ENCODE assay signal across 8 cellular contexts in genomic region chr1:236282159-236282716, GRCh38. TPM values are rescaled to one million over a fixed set of nuclear protein-coding genes. Genes with fewer than 3 reads are reported as not detected.
DNase-seq lines count a peak whose midpoint lies in the region; ATAC-seq and TF ChIP-seq lines count a peak whose summit lies in the region.

No MANE protein-coding gene starts in this region.

- TF ChIP-seq CTCF in VCaP (conservative IDR thresholded peaks at IDR 0.05) (no peak), epithelial cell of proximal tubule (conservative IDR thresholded peaks at IDR 0.05; ENCODE audit: low read depth, low read length) (no peak), psoas muscle (IDR thresholded peaks at IDR 0.05) (no peak)

- peaks cover 7% of the 10 kb centered on the region for H3K4me1 ChIP-seq in psoas muscle

- H3K4me1 Mint-ChIP-seq in activated CD4-positive, alpha-beta T cell treated with anti-CD3 and anti-CD28 coated beads for 36 hours: peaks cover 47% of the 10 kb centered on the region

- peaks cover 0 to 14% (median 0%) of the 10 kb centered on the region in 3 donors for H3K27me3 ChIP-seq in psoas muscle (ENCODE audit: insufficient read depth in 3 of 3, low read length in 2 of 3)

- peak; percentile 71 for DNase-seq in activated CD4-positive, alpha-beta T cell treated with anti-CD3 and anti-CD28 coated beads for 36 hours
- no peak for DNase-seq in activated CD4-positive, alpha-beta T cell treated with anti-CD3 and anti-CD28 coated beads for 1 hour
- no peak for DNase-seq in epithelial cell of proximal tubule (ENCODE audit: low read depth)
- peak in 1 of 2 donors; percentile 18 for DNase-seq in psoas muscle
- DNase-seq in epidermal melanocyte (ENCODE audit: insufficient read length, low spot score): no peak
- no peak for DNase-seq in DMS153 treated with DMSO at 0.1 percent for 48 hours (lab: John Stamatoyannopoulos, UW; ENCODE audit: unreplicated experiment)

- no peaks in the 10 kb centered on the region for H3K36me3 ChIP-seq in psoas muscle (ENCODE audit: insufficient read depth in 1 of 2, low read depth in 1 of 2)

- CTCF ChIA-PET in activated CD4-positive, alpha-beta T cell treated with anti-CD3 and anti-CD28 coated beads for 36 hours (lab: Charles Lee): interaction anchor here (0.6 to 1.0 kb wide), 3 partner anchors 13 to 424 kb away, joined by 3 to 4 read pairs (median 3); no protein-coding TSS in a partner anchor

- intact Hi-C loops in activated CD4-positive, alpha-beta T cell treated with anti-CD3 and anti-CD28 coated beads for 36 hours (cut with DNase I, micrococcal nuclease): loop anchor here (1.0 to 10.0 kb wide), 13 partner anchors 139 to 955 kb away; partner anchors contain the start of genes LYST (in 2 of the 2), MTR (in 2 of the 2), ARID4B (in 1 of the 2) and B3GALNT2 (in 1 of the 2)
- intact Hi-C loops in psoas muscle (cut with DNase I): loop anchor here in 1 of 2 donors (5.0 to 10.0 kb wide), 2 partner anchors 177 to 240 kb away; partner anchors contain the start of gene LGALS8

- H3K9me3 ChIP-seq in psoas muscle: no peaks in the 10 kb centered on the region

- peak overlapping the region; percentile 70 for H3K27ac Mint-ChIP-seq in activated CD4-positive, alpha-beta T cell treated with anti-CD3 and anti-CD28 coated beads for 36 hours

- H3K27ac ChIP-seq in VCaP (peak overlapping the region; percentile 69), psoas muscle (peak overlapping the region; percentile 84)

- peak overlapping the region; percentile 95 for H3K4me3 ChIP-seq in epithelial cell of proximal tubule (ENCODE audit: low read depth, low read length)
- peak overlapping the region; percentile 84 for H3K4me3 ChIP-seq in psoas muscle

- peak overlapping the region; percentile 82 for H3K4me3 Mint-ChIP-seq in activated CD4-positive, alpha-beta T cell treated with anti-CD3 and anti-CD28 coated beads for 36 hours

- no peaks in the 10 kb centered on the region for H3K36me3 Mint-ChIP-seq in activated CD4-positive, alpha-beta T cell treated with anti-CD3 and anti-CD28 coated beads for 36 hours (ENCODE audit: low read depth)

- 3 to 6% (median 4%) methylated on average over 23 to 34 of the region's 34 CpGs for WGBS in psoas muscle, 3 donors

- no peaks in the 10 kb centered on the region for H3K9me3 Mint-ChIP-seq in activated CD4-positive, alpha-beta T cell treated with anti-CD3 and anti-CD28 coated beads for 36 hours (ENCODE audit: low read depth)

- POLR2A ChIA-PET in activated CD4-positive, alpha-beta T cell treated with anti-CD3 and anti-CD28 coated beads for 36 hours (lab: Charles Lee): no interaction called here

- peaks cover 1% of the 10 kb centered on the region for H3K27me3 Mint-ChIP-seq in activated CD4-positive, alpha-beta T cell treated with anti-CD3 and anti-CD28 coated beads for 36 hours

- ATAC-seq in activated CD4-positive, alpha-beta T cell treated with anti-CD3 and anti-CD28 coated beads for 36 hours: peak; percentile 12
- peak; percentile 6 for ATAC-seq in HG03066 (IDR thresholded peaks at IDR 0.05; ENCODE audit: low read depth, unreplicated experiment)
- ATAC-seq in psoas muscle: no peak

RNA-seq across cellular contexts. Expression of gene ERO1B, which starts 0.5 kb away (rescaled TPM):
- total RNA-seq in activated CD4-positive, alpha-beta T cell treated with anti-CD3 and anti-CD28 coated beads for 36 hours: 1 to 10 TPM; 2.2 to 2.8 TPM
- total RNA-seq in epithelial cell of proximal tubule: 3.3 and 3.8 TPM in 2 replicates
- total RNA-seq in psoas muscle: 1 to 10 TPM; 2.6 to 6.0 (median 2.6) TPM
- 1 to 10 TPM; 1.3 to 2.8 (median 2.2) TPM for polyA plus RNA-seq in psoas muscle

Comparison
In these comparisons a context has a peak if more than half of its experiments do, and no peak if none do; other contexts are left out.
1. ATAC-seq: peak in activated CD4-positive, alpha-beta T cell treated with anti-CD3 and anti-CD28 coated beads for 36 hours (single experiment) and HG03066 (single experiment); none in psoas muscle (0 of 4).